8 cellular contexts compared by ENCODE assay signal in the genomic region with DNA sequence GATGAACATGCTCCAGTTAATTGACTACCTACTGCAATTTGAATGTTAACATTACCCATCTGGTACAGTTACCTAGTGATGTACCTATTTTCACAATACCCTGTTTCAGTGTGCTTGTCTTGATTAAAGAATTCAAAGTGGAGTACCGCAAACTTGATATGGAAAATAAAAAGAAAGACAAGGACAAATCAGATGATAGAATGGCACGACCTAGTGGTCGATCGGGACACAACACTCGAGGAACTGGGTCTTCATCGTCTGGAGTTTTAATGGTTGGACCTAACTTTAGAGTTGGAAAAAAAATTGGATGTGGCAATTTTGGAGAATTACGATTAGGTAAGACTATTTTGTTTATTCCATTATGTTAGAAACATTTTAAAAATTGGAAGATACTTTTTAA.
DNase-seq lines count a peak whose midpoint lies in the region; ATAC-seq and TF ChIP-seq lines count a peak whose summit lies in the region.

No MANE protein-coding gene starts in this region.

- peaks cover 6% of the 10 kb centered on the region for H3K36me3 Mint-ChIP-seq in nephron (ENCODE audit: low read depth)

- ATAC-seq in HG03039 (IDR thresholded peaks at IDR 0.05; ENCODE audit: unreplicated experiment) (no peak), GM21576 (IDR thresholded peaks at IDR 0.05; ENCODE audit: unreplicated experiment) (no peak)

- H3K36me3 ChIP-seq in GM06990 (ENCODE audit: control insufficient read depth, insufficient read depth, low read length): no peaks in the 10 kb centered on the region
- H3K36me3 ChIP-seq in brain microvascular endothelial cell (replicated peaks): no peaks in the 10 kb centered on the region

- TF ChIP-seq CTCF in GM06990 (IDR thresholded peaks at IDR 0.05; ENCODE audit: insufficient read depth, low read length, poor library complexity, severe bottlenecking): peak; percentile 20
- peak; percentile 60 for TF ChIP-seq CTCF in brain microvascular endothelial cell (IDR thresholded peaks at IDR 0.05; ENCODE audit: low read depth, low read length, missing control alignments)
- TF ChIP-seq CTCF in nephron (IDR thresholded peaks at IDR 0.05; ENCODE audit: unreplicated experiment in 3 of 3): peak in 2 of 3 experiments; percentile 14 to 32

- no peaks in the 10 kb centered on the region for H3K9me3 Mint-ChIP-seq in nephron

- no peak overlapping the region for H3K4me3 ChIP-seq in GM06990 (replicated peaks; ENCODE audit: low read depth, low read length)
- H3K4me3 ChIP-seq in brain microvascular endothelial cell (ENCODE audit: low read depth, low read length): no peak overlapping the region

- no peak overlapping the region for H3K27ac Mint-ChIP-seq in nephron

- H3K27me3 ChIP-seq in GM06990 (replicated peaks; ENCODE audit: control insufficient read depth, insufficient read depth, low read length) (no peaks in the 10 kb centered on the region), brain microvascular endothelial cell (replicated peaks) (no peaks in the 10 kb centered on the region)

- no peaks in the 10 kb centered on the region for H3K27me3 Mint-ChIP-seq in nephron (ENCODE audit: low read depth)

- no peak for DNase-seq in GM06990 (ENCODE audit: extremely low read depth, insufficient read length)
- DNase-seq in NCI-H2227 (lab: John Stamatoyannopoulos, UW; ENCODE audit: unreplicated experiment): peak; percentile 25
- DNase-seq in brain microvascular endothelial cell: no peak
- DNase-seq in cerebellar cortex (ENCODE audit: low spot score): no peak
- no peak for DNase-seq in GDM1 (lab: John Stamatoyannopoulos, UW)

- H3K4me3 Mint-ChIP-seq in nephron: no peak overlapping the region

- in situ Hi-C loops in brain microvascular endothelial cell (cut with HindIII; ENCODE audit: low pct_ligation_motif_present, low sequenced_read_pairs): no loop called here

- H3K4me1 Mint-ChIP-seq in nephron: no peaks in the 10 kb centered on the region

- no peak overlapping the region for H3K27ac ChIP-seq in brain microvascular endothelial cell
